1 cellular context compared by ENCODE assay signal in genomic region chr17:38907930-38908675, GRCh38.
TF ChIP-seq lines count a peak whose summit lies in the region.

No MANE protein-coding gene starts in this region.

TF ChIP-seq in GM23338, 12 proteins besides CTCF, POLR2A, EP300 and RAD21:
- no peak for TF ChIP-seq CREB1 (CRISPR knock-in tag; IDR thresholded peaks at IDR 0.05; ENCODE audit: low read depth)
- TF ChIP-seq ZNF331 (CRISPR knock-in tag; IDR thresholded peaks at IDR 0.05; ENCODE audit: low read depth) = no peak
- TF ChIP-seq NANOG (IDR thresholded peaks at IDR 0.05; ENCODE audit: borderline replicate concordance) = no peak
- TF ChIP-seq EZH2 (IDR thresholded peaks at IDR 0.05; ENCODE audit: low read depth, unreplicated experiment) = no peak
- TF ChIP-seq POLR2AphosphoS5 (IDR thresholded peaks at IDR 0.05; ENCODE audit: low read depth) = no peak
- TF ChIP-seq ZNF114 (CRISPR knock-in tag; IDR thresholded peaks at IDR 0.05) = no peak
